Comparison of ENCODE assay signal across 8 cellular contexts in genomic region chr11:14891143-14892035, GRCh38. TPM values are rescaled to one million over a fixed set of nuclear protein-coding genes. Genes with fewer than 3 reads are reported as not detected.
DNase-seq lines count a peak whose midpoint lies in the region; ATAC-seq and TF ChIP-seq lines count a peak whose summit lies in the region.

No MANE protein-coding gene starts in this region.

- H3K4me2 ChIP-seq in SU-DHL-6 (ENCODE audit: low read depth, low read length, poor library complexity, severe bottlenecking): peak overlapping the region; percentile 59

- peak overlapping the region; percentile 100 for H3K27ac Mint-ChIP-seq in activated naive CD8-positive, alpha-beta T cell treated with anti-CD3 and anti-CD28 coated beads, Interleukin-2, amount 50 U/mL, for 24 hours

- no peaks in the 10 kb centered on the region for H3K27me3 Mint-ChIP-seq in activated naive CD8-positive, alpha-beta T cell treated with anti-CD3 and anti-CD28 coated beads, Interleukin-2, amount 50 U/mL, for 24 hours

- peak overlapping the region; percentile 70 for H3K27ac ChIP-seq in SU-DHL-6 (ENCODE audit: low read depth, low read length)
- H3K27ac ChIP-seq in transverse colon: peak overlapping the region; percentile 92 to 98 (median 95)

- peaks cover 15% of the 10 kb centered on the region for H3K36me3 Mint-ChIP-seq in activated naive CD8-positive, alpha-beta T cell treated with anti-CD3 and anti-CD28 coated beads, Interleukin-2, amount 50 U/mL, for 24 hours (ENCODE audit: low read depth)

- in situ Hi-C loops in transverse colon (cut with MboI; ENCODE audit: low pct_ligation_motif_present in 1 of 4, low pct_unique_long_range_greater_than_20kb in 1 of 4, low sequenced_read_pairs in 3 of 4): loop anchor here (5.0 to 25.0 kb wide), 6 partner anchors 247 to 379 kb away; partner anchors contain the start of genes PDE3B (in 3 of the 4) and PSMA1 (in 3 of the 4)

- H3K4me3 Mint-ChIP-seq in activated naive CD8-positive, alpha-beta T cell treated with anti-CD3 and anti-CD28 coated beads, Interleukin-2, amount 50 U/mL, for 24 hours: peak overlapping the region; percentile 92

- H4K20me1 ChIP-seq in SU-DHL-6 (ENCODE audit: low read depth, low read length): no peaks in the 10 kb centered on the region

- no peaks in the 10 kb centered on the region for H3K9me2 ChIP-seq in SU-DHL-6 (replicated peaks; ENCODE audit: insufficient read depth, low read length)

- 0 to 1% methylated on average over 11 to 49 of the region's 67 CpGs for WGBS in transverse colon (ENCODE audit: low coverage in 1 of 2), 2 donors

- peak overlapping the region; percentile 67 for H3K9ac ChIP-seq in SU-DHL-6 (ENCODE audit: low read length)

- no peak for TF ChIP-seq EP300 in transverse colon (IDR thresholded peaks at IDR 0.05; ENCODE audit: low read depth)

- H3K4me3 ChIP-seq in GM12865 (ENCODE audit: low read depth, low read length) (peak overlapping the region; percentile 84), SU-DHL-6 (ENCODE audit: insufficient read depth, low read length, poor library complexity, severe bottlenecking) (peak overlapping the region; percentile 76), transverse colon (peak overlapping the region; percentile 55 to 78 (median 64))

- H3K9me3 ChIP-seq in SU-DHL-6 (ENCODE audit: insufficient read depth, low read length) (no peaks in the 10 kb centered on the region), transverse colon (no peaks in the 10 kb centered on the region)

- intact Hi-C loops in cardiac septum (cut with DNase I): loop anchor here (2.0 to 5.0 kb wide), 2 partner anchors 249 to 354 kb away; partner anchors contain the start of gene PDE3B
- intact Hi-C loops in transverse colon (cut with DNase I; ENCODE audit: low total_unique reads): loop anchor here (5.0 kb wide), 1 partner anchor 369 kb away; the partner anchor contains the start of gene PSMA1

- H3K4me1 Mint-ChIP-seq in activated naive CD8-positive, alpha-beta T cell treated with anti-CD3 and anti-CD28 coated beads, Interleukin-2, amount 50 U/mL, for 24 hours: peaks cover 70% of the 10 kb centered on the region

- H3F3A ChIP-seq in SU-DHL-6 (ENCODE audit: insufficient read depth): peaks cover 9% of the 10 kb centered on the region

- H3K4me1 ChIP-seq in transverse colon: peaks cover 4 to 46% (median 16%) of the 10 kb centered on the region in 4 donors

- ATAC-seq in HG02642 (IDR thresholded peaks at IDR 0.05; ENCODE audit: poor library complexity, unreplicated experiment): peak; percentile 61
- ATAC-seq in activated naive CD8-positive, alpha-beta T cell treated with anti-CD3 and anti-CD28 coated beads, Interleukin-2, amount 50 U/mL, for 24 hours: peak; percentile 87

- no peaks in the 10 kb centered on the region for H3K27me3 ChIP-seq in SU-DHL-6 (ENCODE audit: low read length)
- H3K27me3 ChIP-seq in transverse colon: no peaks in the 10 kb centered on the region

- no peak for TF ChIP-seq CTCF in GM12865 (IDR thresholded peaks at IDR 0.05; ENCODE audit: insufficient read depth, low read depth, low read length, missing control alignments)
- TF ChIP-seq CTCF in SU-DHL-6 (IDR thresholded peaks at IDR 0.05; ENCODE audit: insufficient read depth, low read length, poor library complexity, severe bottlenecking): no peak
- peak in 2 of 5 experiments; percentile 15 to 35 for TF ChIP-seq CTCF in transverse colon (IDR thresholded peaks at IDR 0.05)

- H2AFZ ChIP-seq in SU-DHL-6 (ENCODE audit: low read depth, low read length, severe bottlenecking): peak overlapping the region; percentile 82

- H3K9me3 Mint-ChIP-seq in activated naive CD8-positive, alpha-beta T cell treated with anti-CD3 and anti-CD28 coated beads, Interleukin-2, amount 50 U/mL, for 24 hours: peaks cover 6% of the 10 kb centered on the region

- no peak for TF ChIP-seq POLR2A in transverse colon (IDR thresholded peaks at IDR 0.05)

- no peaks in the 10 kb centered on the region for H3K36me3 ChIP-seq in SU-DHL-6 (ENCODE audit: low read length)
- no peaks in the 10 kb centered on the region for H3K36me3 ChIP-seq in transverse colon

- H3K79me2 ChIP-seq in SU-DHL-6 (ENCODE audit: insufficient read depth, low read length): peaks cover 24% of the 10 kb centered on the region; the same call in 1 of the 2 replicates

- DNase-seq in GM12865 (ENCODE audit: low read depth): peak; percentile 96
- peak; percentile 90 for DNase-seq in NCI-H1105 (lab: John Stamatoyannopoulos, UW)
- DNase-seq in activated naive CD8-positive, alpha-beta T cell treated with anti-CD3 and anti-CD28 coated beads, Interleukin-2, amount 50 U/mL, for 24 hours: peak; percentile 85
- DNase-seq in cardiac septum (ENCODE audit: low spot score): peak; percentile 94
- peak; percentile 80 for DNase-seq in pons (ENCODE audit: low spot score)
- peak; percentile 94 for DNase-seq in transverse colon

RNA-seq across cellular contexts. Expression of gene CYP2R1, which starts 0.6 kb away (rescaled TPM):
- 7.9 TPM for total RNA-seq in cardiac septum
- 10 to 100 TPM; 26.1 to 54.2 (median 44.6) TPM for total RNA-seq in transverse colon

Comparison
In these comparisons a context has a peak if more than half of its experiments do, and no peak if none do; other contexts are left out.
1. Peak in every context shown above with its lines: DNase-seq, ATAC-seq, H3K4me3 ChIP-seq and H3K27ac ChIP-seq.